ENCODE assay signal across 23 cellular contexts in the genomic region with DNA sequence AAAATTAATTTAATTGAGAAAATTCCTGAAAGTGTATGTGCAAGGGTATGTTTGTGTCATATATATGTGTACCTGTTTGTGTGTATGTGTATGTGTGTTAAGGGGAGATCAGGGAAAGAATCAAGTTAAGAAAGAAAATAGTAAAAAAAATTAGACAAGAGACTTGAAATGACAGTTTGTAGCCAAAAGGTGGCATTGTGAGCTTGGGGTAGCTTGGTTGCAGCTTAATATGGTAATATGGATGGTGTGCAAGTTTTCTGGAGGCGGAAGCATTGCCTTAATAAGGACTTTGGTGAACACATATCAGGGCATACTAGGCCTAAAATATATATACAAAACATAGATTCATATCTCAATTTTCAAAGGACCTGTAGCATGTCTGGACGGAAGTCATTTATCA.
A peak's percentile ranks its signal among the peaks of the same experiment; 100 is the strongest.
DNase-seq lines count a peak whose midpoint lies in the region; ATAC-seq and TF ChIP-seq lines count a peak whose summit lies in the region.
"Had no signal": no experiment of that assay in that cellular context is flagged by ENCODE, and none has a peak within 500 bp of the region (broad histone marks: within the 10 kb centered on the region; RNA-seq: fewer than 3 reads in every experiment).

No MANE protein-coding gene starts in this region.

- H3K4me3 Mint-ChIP-seq in GM23338 = no peak overlapping the region
- H3K4me3 Mint-ChIP-seq: activated T-cell treated with anti-CD3 and anti-CD28 coated beads, Interleukin-2, amount 50 U/mL, for 72 hours; central memory CD8-positive, alpha-beta T cell; stimulated activated effector memory CD8-positive, alpha-beta T cell treated with anti-CD3 and anti-CD28 coated beads, Interleukin-12 subunit alpha, Interleukin-12 subunit beta, amount 100 ng/mL, for 72 hours had no signal

- no peaks in the 10 kb centered on the region for H4K20me1 ChIP-seq in GM23338 (replicated peaks; ENCODE audit: insufficient read depth)

- no peak overlapping the region for H3K4me2 ChIP-seq in GM23338
- H3K4me2 ChIP-seq: BLaER1 treated with 17β-estradiol and CSF1 and Interleukin-3, amounts not matched to agents 10 nM and 100 nM had no signal

- no peak overlapping the region for H3K27ac ChIP-seq in GM23338 (ENCODE audit: low read depth)
- H3K27ac ChIP-seq in Panc1 (ENCODE audit: low read length) = no peak overlapping the region
- H3K27ac ChIP-seq: BLaER1 treated with 17β-estradiol and CSF1 and Interleukin-3, amounts not matched to agents 10 nM and 100 nM; heart left ventricle; HL-60; upper lobe of left lung had no signal

- POLR2A ChIA-PET in Panc1 (lab: Charles Lee) = interaction anchor here (0.7 kb wide), 1 partner anchor 48 kb away, joined by 3 read pairs; no protein-coding TSS in a partner anchor

- H3K4me3 ChIP-seq in AG10803 (ENCODE audit: low read length) (no peak overlapping the region), GM23338 (no peak overlapping the region), Panc1 (ENCODE audit: low read depth in 2 of 2, low read length in 2 of 2) (no peak overlapping the region), fibroblast of pulmonary artery (replicated peaks; ENCODE audit: low read depth, low read length) (no peak overlapping the region)
- H3K4me3 ChIP-seq: BLaER1 treated with 17β-estradiol and CSF1 and Interleukin-3, amounts not matched to agents 10 nM and 100 nM; heart left ventricle; upper lobe of left lung had no signal

- no peaks in the 10 kb centered on the region for H3K27me3 ChIP-seq in GM23338 (ENCODE audit: insufficient read depth)
- no peaks in the 10 kb centered on the region for H3K27me3 ChIP-seq in Panc1 (ENCODE audit: control insufficient read depth, insufficient read depth, low read length)
- H3K27me3 ChIP-seq: BLaER1 treated with 17β-estradiol and CSF1 and Interleukin-3, amounts not matched to agents 10 nM and 100 nM; heart left ventricle; upper lobe of left lung had no signal

- TF ChIP-seq CTCF in AG10803 (conservative IDR thresholded peaks at IDR 0.05; ENCODE audit: low read length) = peak; percentile 32
- TF ChIP-seq CTCF in GM23338 (conservative IDR thresholded peaks at IDR 0.05; ENCODE audit: low read depth in 2 of 2) = peak; percentile 48 to 50
- peak; percentile 18; the same call in 1 of the 2 replicates for TF ChIP-seq CTCF in Panc1 (IDR thresholded peaks at IDR 0.05)
- peak; percentile 28 for TF ChIP-seq CTCF in fibroblast of pulmonary artery (IDR thresholded peaks at IDR 0.05; ENCODE audit: low read length, missing control alignments)

- in situ Hi-C loops in Panc1 (cut with HindIII; ENCODE audit: low pct_unique_long_range_greater_than_20kb, low sequenced_read_pairs) = no loop called here

- no peak overlapping the region for H2AFZ ChIP-seq in GM23338

- H3K9me2 ChIP-seq in GM23338 (ENCODE audit: insufficient read depth) = 0 out of 2 replicates have a peak, but pooled peaks cover 2% of the 10 kb centered on the region

- peaks cover 11% of the 10 kb centered on the region; the same call in 1 of the 2 replicates for H3K9me3 ChIP-seq in Panc1 (ENCODE audit: control insufficient read depth, insufficient read depth, low read depth, low read length)

- H3K27ac Mint-ChIP-seq in GM23338 = no peak overlapping the region
- H3K27ac Mint-ChIP-seq: activated T-cell treated with anti-CD3 and anti-CD28 coated beads, Interleukin-2, amount 50 U/mL, for 72 hours; stimulated activated effector memory CD8-positive, alpha-beta T cell treated with anti-CD3 and anti-CD28 coated beads, Interleukin-12 subunit alpha, Interleukin-12 subunit beta, amount 100 ng/mL, for 72 hours had no signal

- peaks cover 16% of the 10 kb centered on the region for H3K36me3 Mint-ChIP-seq in GM23338 (ENCODE audit: low read depth)

- no peaks in the 10 kb centered on the region for H3K36me3 ChIP-seq in GM23338 (ENCODE audit: insufficient read depth)
- no peaks in the 10 kb centered on the region for H3K36me3 ChIP-seq in Panc1 (ENCODE audit: control insufficient read depth, insufficient read depth, low read length)
- H3K36me3 ChIP-seq: upper lobe of left lung had no signal

- intact Hi-C loops in Panc1 (cut with micrococcal nuclease; ENCODE audit: unreplicated experiment) = no loop called here

- BruUV-seq in Panc1 (replicated peaks; lab: Mats Ljungman, UMichigan) = no TSS peak

- H3K79me2 ChIP-seq in GM23338 (replicated peaks; ENCODE audit: insufficient read depth) = no peaks in the 10 kb centered on the region

- H3K27me3 Mint-ChIP-seq in GM23338 (ENCODE audit: insufficient read depth, low read depth, poor library complexity) = no peaks in the 10 kb centered on the region
- H3K27me3 Mint-ChIP-seq: central memory CD8-positive, alpha-beta T cell had no signal

- DNase-seq in AG10803 (ENCODE audit: low read depth) (no peak), GM23338 (ENCODE audit: low spot score) (no peak), Panc1 (ENCODE audit: low read depth, low spot score) (no peak), fibroblast of pulmonary artery (ENCODE audit: low read depth) (no peak), NCI-H187 treated with DMSO at 0.1 percent for 48 hours (lab: John Stamatoyannopoulos, UW) (no peak)
- no peak for DNase-seq in NK-92 treated with Interleukin-12 subunit alpha and Interleukin-12 subunit beta, amount 100 ng/mL, for 24 hours (lab: John Stamatoyannopoulos, UW)
- DNase-seq: activated CD4-positive, alpha-beta T cell treated with anti-CD3 and anti-CD28 coated beads for 48 hours; activated T-cell treated with anti-CD3 and anti-CD28 coated beads, Interleukin-2, amount 50 U/mL, for 72 hours; DMS79 treated with DMSO at 0.1 percent for 48 hours; heart left ventricle; islet precursor cell; Kasumi-1; NCI-H1694 treated with DMSO at 0.1 percent for 48 hours; NCI-H510A treated with DMSO at 0.1 percent for 48 hours; Right ventricle myocardium superior; T-helper 9 cell; upper lobe of left lung had no signal

- H3K4me1 ChIP-seq in GM23338 (ENCODE audit: insufficient read depth) = no peaks in the 10 kb centered on the region
- H3K4me1 ChIP-seq in Panc1 (ENCODE audit: control insufficient read depth, insufficient read depth, low read length) = no peaks in the 10 kb centered on the region
- H3K4me1 ChIP-seq: BLaER1 treated with 17β-estradiol and CSF1 and Interleukin-3, amounts not matched to agents 10 nM and 100 nM; heart left ventricle; upper lobe of left lung had no signal

- CTCF ChIA-PET in Panc1 (lab: Charles Lee) = no interaction called here

- ATAC-seq in GM23338 (no peak), Panc1 (no peak), GM21367 (IDR thresholded peaks at IDR 0.05; ENCODE audit: unreplicated experiment) (no peak), HG03045 (IDR thresholded peaks at IDR 0.05; ENCODE audit: unreplicated experiment) (no peak)
- ATAC-seq: activated T-cell treated with anti-CD3 and anti-CD28 coated beads, Interleukin-2, amount 50 U/mL, for 72 hours; heart left ventricle; stimulated activated effector memory CD8-positive, alpha-beta T cell treated with anti-CD3 and anti-CD28 coated beads, Interleukin-12 subunit alpha, Interleukin-12 subunit beta, amount 100 ng/mL, for 72 hours had no signal

- H3K4me1 Mint-ChIP-seq in GM23338 = no peaks in the 10 kb centered on the region

- H3F3A ChIP-seq in GM23338 (replicated peaks; ENCODE audit: low read depth) = no peaks in the 10 kb centered on the region

- H3K9me3 Mint-ChIP-seq in GM23338 = peaks cover 29% of the 10 kb centered on the region

TF ChIP-seq in GM23338, 12 proteins besides CTCF, POLR2A, EP300 and RAD21:
- no peak for TF ChIP-seq NANOG (IDR thresholded peaks at IDR 0.05; ENCODE audit: borderline replicate concordance)
